In genomic region chr10:110568055-110568735, GRCh38 we compare ENCODE assay signal across 8 cellular contexts. TPM values are rescaled to one million over a fixed set of nuclear protein-coding genes. Genes with fewer than 3 reads are reported as not detected.
A peak's percentile ranks its signal among the peaks of the same experiment; 100 is the strongest.
DNase-seq lines count a peak whose midpoint lies in the region; ATAC-seq and TF ChIP-seq lines count a peak whose summit lies in the region.

No MANE protein-coding gene starts in this region.

- no peak overlapping the region for H4K91ac ChIP-seq in neuronal stem cell (ENCODE audit: low read depth, low read length, poor library complexity)

- DNase-seq in NCI-H2029 treated with DMSO at 0.1 percent for 48 hours (lab: John Stamatoyannopoulos, UW), result peak; percentile 0
- DNase-seq in NCI-H2029 (lab: John Stamatoyannopoulos, UW), result no peak
- peak; percentile 27 for DNase-seq in NOMO-1 treated with DMSO at 0.1 percent for 48 hours (lab: John Stamatoyannopoulos, UW; ENCODE audit: unreplicated experiment)
- DNase-seq in foreskin keratinocyte, result no peak
- no peak for DNase-seq in neuronal stem cell (ENCODE audit: low spot score)
- peak; percentile 63 for DNase-seq in testis

- no peak for TF ChIP-seq CTCF in foreskin keratinocyte (conservative IDR thresholded peaks at IDR 0.05)
- TF ChIP-seq CTCF in testis (IDR thresholded peaks at IDR 0.05), result no peak

- H3K27ac ChIP-seq in foreskin keratinocyte (peak overlapping the region; percentile 95), neuronal stem cell (replicated peaks; ENCODE audit: low read length) (peak overlapping the region; percentile 89), testis (peak overlapping the region; percentile 90 to 92)

- H2AFZ ChIP-seq in neuronal stem cell (ENCODE audit: low read length), result peak overlapping the region; percentile 95

- H3K4ac ChIP-seq in neuronal stem cell (ENCODE audit: low read length), result peak overlapping the region; percentile 17

- H3K36me3 ChIP-seq in neuronal stem cell (replicated peaks in 1 of 2; ENCODE audit: control insufficient read depth in 2 of 2, insufficient read depth in 2 of 2, low read length in 2 of 2), result peaks cover 3 to 43% of the 10 kb centered on the region in 2 donors
- no peaks in the 10 kb centered on the region for H3K36me3 ChIP-seq in testis (ENCODE audit: low read depth, missing control alignments)

- H3K9me3 Mint-ChIP-seq in activated T-helper 17 cell treated with anti-CD3 and anti-CD28 coated beads, Interleukin-2, amount 50 U/mL, for 72 hours, result no peaks in the 10 kb centered on the region

- peaks cover 12% of the 10 kb centered on the region for H3K27me3 Mint-ChIP-seq in activated T-helper 17 cell treated with anti-CD3 and anti-CD28 coated beads, Interleukin-2, amount 50 U/mL, for 72 hours

- no peak overlapping the region for H3K14ac ChIP-seq in neuronal stem cell (ENCODE audit: low read length)

- H3K4me3 ChIP-seq in neuronal stem cell (ENCODE audit: low read length in 2 of 2) (peak overlapping the region; percentile 65 to 98), testis (peak overlapping the region; percentile 92 to 99)

- peak overlapping the region; percentile 95 for H3K4me3 Mint-ChIP-seq in activated T-helper 17 cell treated with anti-CD3 and anti-CD28 coated beads, Interleukin-2, amount 50 U/mL, for 72 hours

- H3K9me3 ChIP-seq in neuronal stem cell (replicated peaks in 1 of 2; ENCODE audit: control insufficient read depth in 2 of 2, insufficient read depth in 1 of 2, low read depth in 1 of 2, low read length in 2 of 2) (no peaks in the 10 kb centered on the region), testis (no peaks in the 10 kb centered on the region)

- H2BK120ac ChIP-seq in neuronal stem cell (ENCODE audit: low read depth, low read length), result peak overlapping the region; percentile 53

- H2BK12ac ChIP-seq in neuronal stem cell (ENCODE audit: low read length), result no peak overlapping the region

- H3K4me2 ChIP-seq in neuronal stem cell (ENCODE audit: insufficient read depth, low read length, poor library complexity, severe bottlenecking), result peak overlapping the region; percentile 45

- H3K9ac ChIP-seq in neuronal stem cell (ENCODE audit: low read depth, low read length, poor library complexity), result peak overlapping the region; percentile 95

- peaks cover 8% of the 10 kb centered on the region for H3K79me1 ChIP-seq in neuronal stem cell (ENCODE audit: low read depth, low read length)

- peaks cover 51% of the 10 kb centered on the region for H3K36me3 Mint-ChIP-seq in activated T-helper 17 cell treated with anti-CD3 and anti-CD28 coated beads, Interleukin-2, amount 50 U/mL, for 72 hours (ENCODE audit: low read depth)

- intact Hi-C loops in testis (cut with DNase I; ENCODE audit: low total_unique reads), result no loop called here

- peaks cover 31% of the 10 kb centered on the region for H3K4me1 Mint-ChIP-seq in activated T-helper 17 cell treated with anti-CD3 and anti-CD28 coated beads, Interleukin-2, amount 50 U/mL, for 72 hours

- peak overlapping the region; percentile 44 for H3K23ac ChIP-seq in neuronal stem cell (ENCODE audit: low read depth, low read length, poor library complexity)

- peak overlapping the region; percentile 72 for H2AK5ac ChIP-seq in neuronal stem cell (ENCODE audit: low read depth, low read length)

- H4K8ac ChIP-seq in neuronal stem cell (ENCODE audit: low read depth, low read length), result no peak overlapping the region

- TF ChIP-seq POLR2A in testis (IDR thresholded peaks at IDR 0.05), result no peak

- WGBS in neuronal stem cell (ENCODE audit: extremely low coverage in 2 of 2, insufficient read length in 2 of 2, insufficient replicate concordance in 1 of 2), 2 donors, result no CpG with 5 or more reads among the region's 40 CpGs
- WGBS in testis, 2 donors, result 0 to 1% methylated on average over 24 to 25 of the region's 40 CpGs

- peaks cover 5% of the 10 kb centered on the region for H3K4me1 ChIP-seq in foreskin keratinocyte
- peaks cover 2 to 3% of the 10 kb centered on the region in 2 donors for H3K4me1 ChIP-seq in neuronal stem cell (ENCODE audit: control insufficient read depth in 2 of 2, insufficient read depth in 1 of 2, low read depth in 1 of 2, low read length in 2 of 2)
- H3K4me1 ChIP-seq in testis, result peaks cover 12% of the 10 kb centered on the region

- H3K27ac Mint-ChIP-seq in activated T-helper 17 cell treated with anti-CD3 and anti-CD28 coated beads, Interleukin-2, amount 50 U/mL, for 72 hours, result peak overlapping the region; percentile 85

- H3K18ac ChIP-seq in neuronal stem cell (ENCODE audit: low read length), result peak overlapping the region; percentile 99

- H3K27me3 ChIP-seq in foreskin keratinocyte (no peaks in the 10 kb centered on the region), neuronal stem cell (ENCODE audit: control insufficient read depth in 3 of 3, insufficient read depth in 3 of 3, low read depth in 1 of 3, low read length in 3 of 3) (no peaks in the 10 kb centered on the region), testis (no peaks in the 10 kb centered on the region)

- H2BK15ac ChIP-seq in neuronal stem cell (ENCODE audit: low read length), result peak overlapping the region; percentile 53

- ATAC-seq in HG02763 (IDR thresholded peaks at IDR 0.05; ENCODE audit: unreplicated experiment) (peak; percentile 30), foreskin keratinocyte (peak; percentile 2)
- ATAC-seq in activated T-helper 17 cell treated with anti-CD3 and anti-CD28 coated beads, Interleukin-2, amount 50 U/mL, for 72 hours (replicated peaks), result peak; percentile 46

- H2BK5ac ChIP-seq in neuronal stem cell (ENCODE audit: low read length), result peak overlapping the region; percentile 98

RNA-seq across cellular contexts. Expression of gene SMC3, which starts 0.7 kb away (rescaled TPM):
- 10 to 100 TPM; 74.0 to 77.3 TPM for total RNA-seq in activated T-helper 17 cell treated with anti-CD3 and anti-CD28 coated beads, Interleukin-2, amount 50 U/mL, for 72 hours
- total RNA-seq in foreskin keratinocyte (44.3 and 53.7 TPM in 2 replicates), testis (10 to 100 TPM; 65.4 to 86.8 TPM)
- polyA plus RNA-seq in foreskin keratinocyte (13.4 and 18.0 TPM in 2 replicates), testis (ENCODE audit: insufficient read depth, low read depth, low replicate concordance) (28.7 TPM)
- 85.0 TPM for polyA plus RNA-seq in neuronal stem cell (2013, experiment 1 of 2)
- 86.3 TPM for polyA plus RNA-seq in neuronal stem cell (2013, experiment 2 of 2)

Comparison
In these comparisons a context has a peak if more than half of its experiments do, and no peak if none do; other contexts are left out.
1. DNase-seq: peak in NCI-H2029 treated with DMSO at 0.1 percent for 48 hours (single experiment), NOMO-1 treated with DMSO at 0.1 percent for 48 hours (single experiment) and testis (single experiment); none in NCI-H2029 (single experiment), foreskin keratinocyte (0 of 2) and neuronal stem cell (single experiment).
2. Peak in every context shown above with its lines, with median percentiles within 50 percentile points of each other: ATAC-seq and H3K27ac ChIP-seq.